In the genomic region with DNA sequence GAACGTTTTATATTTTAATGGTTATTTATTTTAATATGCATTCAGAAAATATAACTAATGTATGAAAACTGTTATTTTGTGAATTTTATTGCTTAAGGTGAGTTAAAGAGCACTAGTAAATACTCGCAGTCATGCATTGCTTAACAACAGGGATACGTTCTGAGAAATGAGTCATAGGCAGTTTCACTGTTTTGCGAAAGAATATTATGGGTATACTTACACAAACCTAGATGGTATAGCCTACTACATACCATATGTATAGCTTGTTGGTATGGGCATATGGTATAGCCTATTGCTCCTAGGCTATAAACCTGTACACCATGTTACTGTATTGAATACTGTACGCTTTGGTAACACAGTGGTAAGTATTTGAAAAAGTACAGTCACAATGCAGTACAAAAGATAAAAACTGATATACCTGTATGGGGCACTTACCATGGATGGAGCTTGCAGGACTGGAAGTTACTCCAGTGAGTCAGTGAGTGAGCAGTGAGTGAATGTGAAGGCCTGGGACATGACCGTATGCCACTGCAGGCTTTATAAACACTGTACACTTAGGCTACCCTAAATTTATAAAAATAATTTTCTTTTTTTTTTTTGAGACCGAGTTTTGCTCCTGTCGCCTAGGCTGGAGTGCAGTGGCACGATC, we compare ENCODE assay signal across 22 cellular contexts. TPM values are rescaled to one million over a fixed set of nuclear protein-coding genes. Genes with fewer than 3 reads are reported as not detected.
DNase-seq lines count a peak whose midpoint lies in the region; ATAC-seq and TF ChIP-seq lines count a peak whose summit lies in the region.
"Had no signal": no experiment of that assay in that cellular context is flagged by ENCODE, and none has a peak within 500 bp of the region (broad histone marks: within the 10 kb centered on the region; RNA-seq: fewer than 3 reads in every experiment).

No MANE protein-coding gene starts in this region.

- no peak for ATAC-seq in effector memory CD8-positive, alpha-beta T cell (replicated peaks)
- ATAC-seq: activated CD8-positive, alpha-beta memory T cell treated with anti-CD3 and anti-CD28 coated beads, Interleukin-2, amount 10 ng/mL, durations not matched to agents 7 days and 5 days had no signal

- H3K4me3 Mint-ChIP-seq in MCF 10A (ENCODE audit: unreplicated experiment), result no peak overlapping the region
- H3K4me3 Mint-ChIP-seq in effector memory CD8-positive, alpha-beta T cell, result no peak overlapping the region
- H3K4me3 Mint-ChIP-seq: activated CD8-positive, alpha-beta memory T cell treated with anti-CD3 and anti-CD28 coated beads, Interleukin-2, amount 10 ng/mL, durations not matched to agents 7 days and 5 days; CD4-positive, alpha-beta T cell had no signal

- H3K9me3 ChIP-seq in breast epithelium, result no peaks in the 10 kb centered on the region
- H3K9me3 ChIP-seq: testis, vagina had no signal

- no peaks in the 10 kb centered on the region for H3K4me1 Mint-ChIP-seq in MCF 10A (ENCODE audit: insufficient read depth, unreplicated experiment)
- H3K4me1 Mint-ChIP-seq in effector memory CD8-positive, alpha-beta T cell (ENCODE audit: low read depth in 2 of 2), result no peaks in the 10 kb centered on the region

- H3K4me1 ChIP-seq in breast epithelium, result peaks cover 0 to 3% of the 10 kb centered on the region in 2 donors
- H3K4me1 ChIP-seq: testis had no signal

- TF ChIP-seq CTCF in MCF 10A (IDR thresholded peaks at IDR 0.05; ENCODE audit: unreplicated experiment) (no peak), breast epithelium (IDR thresholded peaks at IDR 0.05) (no peak)

- POLR2A ChIA-PET in MCF 10A (lab: Yijun Ruan, JAX), result interaction anchor here (0.7 to 1.6 kb wide), 8 partner anchors 9 to 1051 kb away, joined by 3 to 5 read pairs (median 3); no protein-coding TSS in a partner anchor

- H3K36me3 ChIP-seq in breast epithelium, result peaks cover under 1% of the 10 kb centered on the region

- intact Hi-C loops in MCF 10A (cut with micrococcal nuclease) (no loop called here), breast epithelium (cut with DNase I; ENCODE audit: low total_unique reads) (loop anchor here (5.0 kb wide), 1 partner anchor 1508 kb away; no protein-coding TSS in a partner anchor)

- TF ChIP-seq POLR2A in breast epithelium (IDR thresholded peaks at IDR 0.05), result no peak

- peaks cover 65% of the 10 kb centered on the region for H3K36me3 Mint-ChIP-seq in MCF 10A (ENCODE audit: insufficient read depth, unreplicated experiment)
- H3K36me3 Mint-ChIP-seq in effector memory CD8-positive, alpha-beta T cell (ENCODE audit: insufficient read depth), result peaks cover 40% of the 10 kb centered on the region

- H3K4me3 ChIP-seq in breast epithelium, result no peak overlapping the region
- H3K4me3 ChIP-seq: cardiac muscle cell, testis, vagina had no signal

- no peaks in the 10 kb centered on the region for H3K27me3 Mint-ChIP-seq in MCF 10A (ENCODE audit: insufficient read depth, unreplicated experiment)
- H3K27me3 Mint-ChIP-seq in effector memory CD8-positive, alpha-beta T cell, result no peaks in the 10 kb centered on the region
- H3K27me3 Mint-ChIP-seq: activated CD8-positive, alpha-beta memory T cell treated with anti-CD3 and anti-CD28 coated beads, Interleukin-2, amount 10 ng/mL, durations not matched to agents 7 days and 5 days; CD4-positive, alpha-beta T cell had no signal

- no TSS peak for BruUV-seq in MCF 10A (replicated peaks; lab: Mats Ljungman, UMichigan)

- no peak overlapping the region for H3K27ac Mint-ChIP-seq in MCF 10A (ENCODE audit: low read depth, unreplicated experiment)
- no peak overlapping the region for H3K27ac Mint-ChIP-seq in effector memory CD8-positive, alpha-beta T cell
- H3K27ac Mint-ChIP-seq: activated CD8-positive, alpha-beta memory T cell treated with anti-CD3 and anti-CD28 coated beads, Interleukin-2, amount 10 ng/mL, durations not matched to agents 7 days and 5 days; CD4-positive, alpha-beta T cell had no signal

- CTCF ChIA-PET in MCF 10A (lab: Yijun Ruan, JAX), result interaction anchor here (0.6 to 1.4 kb wide), 4 partner anchors 24 to 303 kb away, joined by 3 to 5 read pairs (median 4); no protein-coding TSS in a partner anchor

- no peaks in the 10 kb centered on the region for H3K9me3 Mint-ChIP-seq in MCF 10A (ENCODE audit: unreplicated experiment)
- H3K9me3 Mint-ChIP-seq in effector memory CD8-positive, alpha-beta T cell, result no peaks in the 10 kb centered on the region
- H3K9me3 Mint-ChIP-seq: CD4-positive, alpha-beta T cell had no signal

- peak; percentile 76 for DNase-seq in MCF 10A (ENCODE audit: unreplicated experiment)
- no peak for DNase-seq in breast epithelium (ENCODE audit: low spot score in 2 of 2)
- peak; percentile 67 for DNase-seq in NOMO-1 treated with DMSO at 0.1 percent for 48 hours (lab: John Stamatoyannopoulos, UW; ENCODE audit: unreplicated experiment)
- peak; percentile 20 for DNase-seq in epithelial cell of prostate (ENCODE audit: low read depth, low spot score)
- DNase-seq in COLO829 (ENCODE audit: low spot score), result no peak
- no peak for DNase-seq in anterior cingulate cortex (lab: John Stamatoyannopoulos, UW)
- no peak for DNase-seq in effector memory CD8-positive, alpha-beta T cell
- DNase-seq in C1 segment of cervical spinal cord (lab: John Stamatoyannopoulos, UW), result no peak
- DNase-seq: ACHN; activated CD4-positive, alpha-beta T cell treated with anti-CD3 and anti-CD28 coated beads for 1 hour; activated CD8-positive, alpha-beta memory T cell treated with anti-CD3 and anti-CD28 coated beads, Interleukin-2, amount 10 ng/mL, durations not matched to agents 7 days and 5 days; activated effector memory CD4-positive, alpha-beta T cell treated with Interleukin-2 at 50 U/mL for 16 hours; CD4-positive, alpha-beta T cell; dermis blood vessel endothelial cell; GF-D8; KG1; NCI-H1092; NCI-H2029 treated with DMSO at 0.1 percent for 48 hours; retina; testis had no signal

- H3K27ac ChIP-seq in breast epithelium, result no peak overlapping the region
- peak overlapping the region; percentile 14 for H3K27ac ChIP-seq in epithelial cell of prostate
- H3K27ac ChIP-seq: cardiac muscle cell, testis, vagina had no signal

- H3K27me3 ChIP-seq in breast epithelium, result no peaks in the 10 kb centered on the region
- H3K27me3 ChIP-seq: cardiac muscle cell, testis, vagina had no signal

RNA-seq across cellular contexts. Expression of a gene that starts 38.5 kb away (rescaled TPM):
- total RNA-seq in MCF 10A (2022) (30.3 and 33.5 TPM in 2 replicates), breast epithelium (10 to 100 TPM; 37.1 to 61.6 (median 42.3) TPM)

Comparison
In these comparisons a context has a peak if more than half of its experiments do, and no peak if none do; other contexts are left out.
1. DNase-seq: peak in MCF 10A (single experiment), NOMO-1 treated with DMSO at 0.1 percent for 48 hours (single experiment) and epithelial cell of prostate (single experiment); none in breast epithelium (0 of 2), COLO829 (single experiment), anterior cingulate cortex (0 of 58), effector memory CD8-positive, alpha-beta T cell (0 of 3) and C1 segment of cervical spinal cord (0 of 14).